ENCODE assay signal across 1 cellular context in genomic region chr2:100606740-100607343, GRCh38.
A peak's percentile ranks its signal among the peaks of the same experiment; 100 is the strongest.
TF ChIP-seq lines count a peak whose summit lies in the region.

No MANE protein-coding gene starts in this region.

TF ChIP-seq in HepG2, 621 proteins besides CTCF, POLR2A, EP300 and RAD21 (continued from another document):
- TF ChIP-seq FUBP1 (CRISPR knock-in tag; IDR thresholded peaks at IDR 0.05; ENCODE audit: borderline replicate concordance) (no peak), MEIS2 (CRISPR knock-in tag; IDR thresholded peaks at IDR 0.05) (0 out of 2 replicates have a peak, but pooled peaks have one; percentile 22), UBTF (CRISPR knock-in tag; IDR thresholded peaks at IDR 0.05) (0 out of 2 replicates have a peak, but pooled peaks have one; percentile 21), ZNF598 (CRISPR knock-in tag; IDR thresholded peaks at IDR 0.05; ENCODE audit: borderline replicate concordance) (peak; percentile 57; the same call in 1 of the 2 replicates), HBP1 (CRISPR knock-in tag; IDR thresholded peaks at IDR 0.05; ENCODE audit: low read depth) (peak; percentile 75; the same call in 1 of the 2 replicates), MXI1 (IDR thresholded peaks at IDR 0.05; ENCODE audit: borderline replicate concordance, low read depth, low read length) (peak; percentile 10; the same call in 1 of the 3 replicates), ZMYM4 (CRISPR knock-in tag; IDR thresholded peaks at IDR 0.05) (0 out of 2 replicates have a peak, but pooled peaks have one; percentile 19), SOX5 (CRISPR knock-in tag; IDR thresholded peaks at IDR 0.05; ENCODE audit: borderline replicate concordance) (0 out of 2 replicates have a peak, but pooled peaks have one; percentile 2), MAFF (IDR thresholded peaks at IDR 0.05; ENCODE audit: low read depth, low read length) (0 out of 2 replicates have a peak, but pooled peaks have one; percentile 2), ZBTB38 (CRISPR knock-in tag; IDR thresholded peaks at IDR 0.05) (peak; percentile 73; the same call in 1 of the 2 replicates), ZIK1 (CRISPR knock-in tag; IDR thresholded peaks at IDR 0.05; ENCODE audit: borderline replicate concordance, low read depth) (0 out of 2 replicates have a peak, but pooled peaks have one; percentile 16), ZKSCAN8 (CRISPR knock-in tag; IDR thresholded peaks at IDR 0.05; ENCODE audit: borderline replicate concordance) (peak; percentile 100), ZNF484 (CRISPR knock-in tag; IDR thresholded peaks at IDR 0.05; ENCODE audit: borderline replicate concordance, low read depth) (no peak), CENPX (CRISPR knock-in tag; IDR thresholded peaks at IDR 0.05) (no peak), ZNF577 (CRISPR knock-in tag; IDR thresholded peaks at IDR 0.05; ENCODE audit: borderline replicate concordance, low read depth) (no peak)
- TF ChIP-seq, protein P1, sequence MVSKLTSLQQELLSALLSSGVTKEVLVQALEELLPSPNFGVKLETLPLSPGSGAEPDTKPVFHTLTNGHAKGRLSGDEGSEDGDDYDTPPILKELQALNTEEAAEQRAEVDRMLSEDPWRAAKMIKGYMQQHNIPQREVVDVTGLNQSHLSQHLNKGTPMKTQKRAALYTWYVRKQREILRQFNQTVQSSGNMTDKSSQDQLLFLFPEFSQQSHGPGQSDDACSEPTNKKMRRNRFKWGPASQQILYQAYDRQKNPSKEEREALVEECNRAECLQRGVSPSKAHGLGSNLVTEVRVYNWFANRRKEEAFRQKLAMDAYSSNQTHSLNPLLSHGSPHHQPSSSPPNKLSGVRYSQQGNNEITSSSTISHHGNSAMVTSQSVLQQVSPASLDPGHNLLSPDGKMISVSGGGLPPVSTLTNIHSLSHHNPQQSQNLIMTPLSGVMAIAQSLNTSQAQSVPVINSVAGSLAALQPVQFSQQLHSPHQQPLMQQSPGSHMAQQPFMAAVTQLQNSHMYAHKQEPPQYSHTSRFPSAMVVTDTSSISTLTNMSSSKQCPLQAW (CRISPR knock-in tag; IDR thresholded peaks at IDR 0.05), result peak; percentile 70
- TF ChIP-seq, protein P2, sequence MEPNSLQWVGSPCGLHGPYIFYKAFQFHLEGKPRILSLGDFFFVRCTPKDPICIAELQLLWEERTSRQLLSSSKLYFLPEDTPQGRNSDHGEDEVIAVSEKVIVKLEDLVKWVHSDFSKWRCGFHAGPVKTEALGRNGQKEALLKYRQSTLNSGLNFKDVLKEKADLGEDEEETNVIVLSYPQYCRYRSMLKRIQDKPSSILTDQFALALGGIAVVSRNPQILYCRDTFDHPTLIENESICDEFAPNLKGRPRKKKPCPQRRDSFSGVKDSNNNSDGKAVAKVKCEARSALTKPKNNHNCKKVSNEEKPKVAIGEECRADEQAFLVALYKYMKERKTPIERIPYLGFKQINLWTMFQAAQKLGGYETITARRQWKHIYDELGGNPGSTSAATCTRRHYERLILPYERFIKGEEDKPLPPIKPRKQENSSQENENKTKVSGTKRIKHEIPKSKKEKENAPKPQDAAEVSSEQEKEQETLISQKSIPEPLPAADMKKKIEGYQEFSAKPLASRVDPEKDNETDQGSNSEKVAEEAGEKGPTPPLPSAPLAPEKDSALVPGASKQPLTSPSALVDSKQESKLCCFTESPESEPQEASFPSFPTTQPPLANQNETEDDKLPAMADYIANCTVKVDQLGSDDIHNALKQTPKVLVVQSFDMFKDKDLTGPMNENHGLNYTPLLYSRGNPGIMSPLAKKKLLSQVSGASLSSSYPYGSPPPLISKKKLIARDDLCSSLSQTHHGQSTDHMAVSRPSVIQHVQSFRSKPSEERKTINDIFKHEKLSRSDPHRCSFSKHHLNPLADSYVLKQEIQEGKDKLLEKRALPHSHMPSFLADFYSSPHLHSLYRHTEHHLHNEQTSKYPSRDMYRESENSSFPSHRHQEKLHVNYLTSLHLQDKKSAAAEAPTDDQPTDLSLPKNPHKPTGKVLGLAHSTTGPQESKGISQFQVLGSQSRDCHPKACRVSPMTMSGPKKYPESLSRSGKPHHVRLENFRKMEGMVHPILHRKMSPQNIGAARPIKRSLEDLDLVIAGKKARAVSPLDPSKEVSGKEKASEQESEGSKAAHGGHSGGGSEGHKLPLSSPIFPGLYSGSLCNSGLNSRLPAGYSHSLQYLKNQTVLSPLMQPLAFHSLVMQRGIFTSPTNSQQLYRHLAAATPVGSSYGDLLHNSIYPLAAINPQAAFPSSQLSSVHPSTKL (CRISPR knock-in tag; IDR thresholded peaks at IDR 0.05), result peak; percentile 4; the same call in 1 of the 2 replicates
- TF ChIP-seq, protein P3, sequence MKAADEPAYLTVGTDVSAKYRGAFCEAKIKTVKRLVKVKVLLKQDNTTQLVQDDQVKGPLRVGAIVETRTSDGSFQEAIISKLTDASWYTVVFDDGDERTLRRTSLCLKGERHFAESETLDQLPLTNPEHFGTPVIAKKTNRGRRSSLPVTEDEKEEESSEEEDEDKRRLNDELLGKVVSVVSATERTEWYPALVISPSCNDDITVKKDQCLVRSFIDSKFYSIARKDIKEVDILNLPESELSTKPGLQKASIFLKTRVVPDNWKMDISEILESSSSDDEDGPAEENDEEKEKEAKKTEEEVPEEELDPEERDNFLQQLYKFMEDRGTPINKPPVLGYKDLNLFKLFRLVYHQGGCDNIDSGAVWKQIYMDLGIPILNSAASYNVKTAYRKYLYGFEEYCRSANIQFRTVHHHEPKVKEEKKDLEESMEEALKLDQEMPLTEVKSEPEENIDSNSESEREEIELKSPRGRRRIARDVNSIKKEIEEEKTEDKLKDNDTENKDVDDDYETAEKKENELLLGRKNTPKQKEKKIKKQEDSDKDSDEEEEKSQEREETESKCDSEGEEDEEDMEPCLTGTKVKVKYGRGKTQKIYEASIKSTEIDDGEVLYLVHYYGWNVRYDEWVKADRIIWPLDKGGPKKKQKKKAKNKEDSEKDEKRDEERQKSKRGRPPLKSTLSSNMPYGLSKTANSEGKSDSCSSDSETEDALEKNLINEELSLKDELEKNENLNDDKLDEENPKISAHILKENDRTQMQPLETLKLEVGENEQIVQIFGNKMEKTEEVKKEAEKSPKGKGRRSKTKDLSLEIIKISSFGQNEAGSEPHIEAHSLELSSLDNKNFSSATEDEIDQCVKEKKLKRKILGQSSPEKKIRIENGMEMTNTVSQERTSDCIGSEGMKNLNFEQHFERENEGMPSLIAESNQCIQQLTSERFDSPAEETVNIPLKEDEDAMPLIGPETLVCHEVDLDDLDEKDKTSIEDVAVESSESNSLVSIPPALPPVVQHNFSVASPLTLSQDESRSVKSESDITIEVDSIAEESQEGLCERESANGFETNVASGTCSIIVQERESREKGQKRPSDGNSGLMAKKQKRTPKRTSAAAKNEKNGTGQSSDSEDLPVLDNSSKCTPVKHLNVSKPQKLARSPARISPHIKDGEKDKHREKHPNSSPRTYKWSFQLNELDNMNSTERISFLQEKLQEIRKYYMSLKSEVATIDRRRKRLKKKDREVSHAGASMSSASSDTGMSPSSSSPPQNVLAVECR (CRISPR knock-in tag; IDR thresholded peaks at IDR 0.05; ENCODE audit: borderline replicate concordance), result peak; percentile 37; the same call in 1 of the 2 replicates
